ENCODE assay signal across 29 cellular contexts in genomic region chr7:158373761-158374545, GRCh38.
DNase-seq lines count a peak whose midpoint lies in the region; ATAC-seq and TF ChIP-seq lines count a peak whose summit lies in the region.
"Had no signal": no experiment of that assay in that cellular context is flagged by ENCODE, and none has a peak within 500 bp of the region (broad histone marks: within the 10 kb centered on the region; RNA-seq: fewer than 3 reads in every experiment).

No MANE protein-coding gene starts in this region.

- TF ChIP-seq CTCF in PC-3 (conservative IDR thresholded peaks at IDR 0.05; ENCODE audit: low read depth, low read length), result no peak
- no peak for TF ChIP-seq CTCF in dorsolateral prefrontal cortex (IDR thresholded peaks at IDR 0.05 in 54 of 56, conservative IDR thresholded peaks at IDR 0.05 in 2 of 56; ENCODE audit: low read depth in 1 of 56, partially characterized antibody in 56 of 56)
- no peak for TF ChIP-seq CTCF in prostate gland (IDR thresholded peaks at IDR 0.05)
- no peak for TF ChIP-seq CTCF in lower leg skin (IDR thresholded peaks at IDR 0.05)

- H3K9ac ChIP-seq in PC-3 (ENCODE audit: low read length), result peak overlapping the region; percentile 58
- H3K9ac ChIP-seq: BLaER1 treated with 17β-estradiol and CSF1 and Interleukin-3, amounts not matched to agents 10 nM and 100 nM; parathyroid adenoma had no signal

- peaks cover 0 to 2% (median 0%) of the 10 kb centered on the region in 3 donors for H3K4me1 Mint-ChIP-seq in IgD-negative memory B cell
- H3K4me1 Mint-ChIP-seq: nephron; stimulated activated memory B cell treated with anti-CD40 and anti-IgM and Interleukin-4, amounts not matched to agents 10 μg/mL and 1 μg/mL and 100 μg/mL, for 72 hours had no signal

- H3K36me3 Mint-ChIP-seq in IgD-negative memory B cell, result no peaks in the 10 kb centered on the region
- H3K36me3 Mint-ChIP-seq: activated naive CD8-positive, alpha-beta T cell; stimulated activated memory B cell treated with anti-CD40 and anti-IgM and Interleukin-4, amounts not matched to agents 10 μg/mL and 1 μg/mL and 100 μg/mL, for 72 hours had no signal

- TF ChIP-seq POLR2A in prostate gland (IDR thresholded peaks at IDR 0.05), result no peak
- TF ChIP-seq POLR2A in lower leg skin (IDR thresholded peaks at IDR 0.05), result no peak

- H3K4me1 ChIP-seq in PC-3 (ENCODE audit: insufficient read depth, low read length), result peaks cover 19% of the 10 kb centered on the region; the same call in 1 of the 2 replicates
- no peaks in the 10 kb centered on the region for H3K4me1 ChIP-seq in prostate gland (replicated peaks)
- H3K4me1 ChIP-seq: ascending aorta; BLaER1 treated with 17β-estradiol and CSF1 and Interleukin-3, amounts not matched to agents 10 nM and 100 nM; parathyroid adenoma; SJCRH30 had no signal

- H2AFZ ChIP-seq in PC-3 (ENCODE audit: low read length), result no peak overlapping the region
- H2AFZ ChIP-seq: parathyroid adenoma had no signal

- 40% methylated on average over 21 of the region's 21 CpGs for WGBS in prostate gland
- WGBS in lower leg skin, 2 donors, result 73 to 75% methylated on average over 21 of the region's 21 CpGs

- H3K9me3 Mint-ChIP-seq in IgD-negative memory B cell, result no peaks in the 10 kb centered on the region
- H3K9me3 Mint-ChIP-seq: activated T-helper 1 cell treated with anti-CD3 and anti-CD28 coated beads, Interleukin-12 subunit alpha, Interleukin-12 subunit beta, Interleukin-2, Interleukin-4 antibody, amounts not matched to agents 30 ng/mL and 10 ng/mL and 1 ng/mL, durations not matched to agents 14 hours and 24 hours and 36 hours had no signal

- BruUV-seq in PC-3 (replicated peaks; lab: Mats Ljungman, UMichigan), result no TSS peak

- H3K4me3 Mint-ChIP-seq in IgD-negative memory B cell, result peak overlapping the region in 1 of 4 donors; percentile 32
- H3K4me3 Mint-ChIP-seq: activated naive CD8-positive, alpha-beta T cell; activated T-helper 1 cell treated with anti-CD3 and anti-CD28 coated beads, Interleukin-12 subunit alpha, Interleukin-12 subunit beta, Interleukin-2, Interleukin-4 antibody, amounts not matched to agents 30 ng/mL and 10 ng/mL and 1 ng/mL, durations not matched to agents 14 hours and 24 hours and 36 hours; nephron; stimulated activated memory B cell treated with anti-CD40 and anti-IgM and Interleukin-4, amounts not matched to agents 10 μg/mL and 1 μg/mL and 100 μg/mL, for 72 hours had no signal

- no peaks in the 10 kb centered on the region for H3K79me2 ChIP-seq in PC-3 (ENCODE audit: low read length)
- H3K79me2 ChIP-seq: parathyroid adenoma had no signal

- H3K27me3 Mint-ChIP-seq in IgD-negative memory B cell, result no peaks in the 10 kb centered on the region
- H3K27me3 Mint-ChIP-seq: activated naive CD8-positive, alpha-beta T cell; stimulated activated memory B cell treated with anti-CD40 and anti-IgM and Interleukin-4, amounts not matched to agents 10 μg/mL and 1 μg/mL and 100 μg/mL, for 72 hours had no signal

- H3K27ac ChIP-seq in PC-3 (ENCODE audit: low read length) (peak overlapping the region; percentile 83), dorsolateral prefrontal cortex (peak overlapping the region in 38 of 59 donors; percentile 1 to 76 (median 45)), prostate gland (peak overlapping the region in 1 of 2 donors; percentile 19)
- H3K27ac ChIP-seq: ascending aorta; BLaER1 treated with 17β-estradiol and CSF1 and Interleukin-3, amounts not matched to agents 10 nM and 100 nM; parathyroid adenoma; SJCRH30 had no signal

- H3K36me3 ChIP-seq in PC-3 (ENCODE audit: low read depth, low read length) (no peaks in the 10 kb centered on the region), prostate gland (no peaks in the 10 kb centered on the region)
- H3K36me3 ChIP-seq: ascending aorta; BLaER1 treated with 17β-estradiol and CSF1 and Interleukin-3, amounts not matched to agents 10 nM and 100 nM; SJCRH30 had no signal

- CTCF ChIA-PET in PC-3 (lab: Charles Lee), result no interaction called here

- H3K27me3 ChIP-seq in PC-3 (ENCODE audit: low read length) (peaks cover 27% of the 10 kb centered on the region), dorsolateral prefrontal cortex (peaks cover 0 to 5% (median 0%) of the 10 kb centered on the region in 45 donors), prostate gland (replicated peaks; ENCODE audit: insufficient read depth) (no peaks in the 10 kb centered on the region)
- H3K27me3 ChIP-seq: ascending aorta; BLaER1 treated with 17β-estradiol and CSF1 and Interleukin-3, amounts not matched to agents 10 nM and 100 nM had no signal

- H3K4me3 ChIP-seq in PC-3 (ENCODE audit: low read length) (no peak overlapping the region), dorsolateral prefrontal cortex (no peak overlapping the region), prostate gland (no peak overlapping the region), lower leg skin (ENCODE audit: low read depth, poor library complexity, severe bottlenecking) (no peak overlapping the region)
- H3K4me3 ChIP-seq: ascending aorta; BLaER1 treated with 17β-estradiol and CSF1 and Interleukin-3, amounts not matched to agents 10 nM and 100 nM; SJCRH30 had no signal

- DNase-seq in PC-3 (no peak), dorsolateral prefrontal cortex (peak in 2 of 10 donors; percentile 24 to 28), prostate gland (ENCODE audit: low spot score) (peak; percentile 21), LoVo (ENCODE audit: low spot score) (no peak), lower leg skin (ENCODE audit: low spot score in 2 of 2) (no peak), NAMALWA (ENCODE audit: low spot score) (no peak)
- DNase-seq: activated CD4-positive, CD25-positive, alpha-beta regulatory T cell; COR-L47; dermis blood vessel endothelial cell; DMS53; glutamatergic neuron; HCEC 1CT; islet precursor cell; MM.1S; NCI-H1417 treated with DMSO at 0.1 percent for 48 hours; NCI-H510A; right cardiac atrium; SJCRH30; stimulated activated CD4-positive, alpha-beta T cell treated with anti-CD3 and anti-CD28 coated beads, Interleukin-12 subunit alpha, Interleukin-12 subunit beta, amount 100 ng/mL, for 4 hours; stimulated activated CD4-positive, alpha-beta T cell treated with anti-CD3 and anti-CD28 coated beads, Interleukin-4, amount 100 ng/mL, for 24 hours; T-helper 1 cell had no signal

- no peak overlapping the region for H3K4me2 ChIP-seq in PC-3 (ENCODE audit: low read length)
- H3K4me2 ChIP-seq: BLaER1 treated with 17β-estradiol and CSF1 and Interleukin-3, amounts not matched to agents 10 nM and 100 nM had no signal

- H3K9me3 ChIP-seq in PC-3 (ENCODE audit: low read length) (no peaks in the 10 kb centered on the region), prostate gland (no peaks in the 10 kb centered on the region)
- H3K9me3 ChIP-seq: ascending aorta, SJCRH30 had no signal

- intact Hi-C loops in PC-3 (cut with micrococcal nuclease), result no loop called here
- intact Hi-C loops in dorsolateral prefrontal cortex (cut with DNase I), result no loop called here
- intact Hi-C loops in prostate gland (cut with DNase I), result no loop called here
- intact Hi-C loops in lower leg skin (cut with DNase I; ENCODE audit: low total_unique reads), result no loop called here

- no peaks in the 10 kb centered on the region for H4K20me1 ChIP-seq in PC-3 (ENCODE audit: low read length)
- H4K20me1 ChIP-seq: BLaER1 treated with 17β-estradiol and CSF1 and Interleukin-3, amounts not matched to agents 10 nM and 100 nM had no signal

- ATAC-seq in PC-3, result no peak
- ATAC-seq: right cardiac atrium; stimulated activated memory B cell treated with anti-CD40 and anti-IgM and Interleukin-4, amounts not matched to agents 10 μg/mL and 1 μg/mL and 100 μg/mL, for 72 hours had no signal

- H3F3A ChIP-seq in PC-3 (ENCODE audit: low read length, unreplicated experiment), result no peaks in the 10 kb centered on the region

- POLR2A ChIA-PET in PC-3 (lab: Charles Lee; ENCODE audit: unreplicated experiment), result no interaction called here

- H3K27ac Mint-ChIP-seq in IgD-negative memory B cell, result peak overlapping the region in 2 of 3 donors; percentile 18 to 35
- H3K27ac Mint-ChIP-seq: activated naive CD8-positive, alpha-beta T cell; activated T-helper 1 cell treated with anti-CD3 and anti-CD28 coated beads, Interleukin-12 subunit alpha, Interleukin-12 subunit beta, Interleukin-2, Interleukin-4 antibody, amounts not matched to agents 30 ng/mL and 10 ng/mL and 1 ng/mL, durations not matched to agents 14 hours and 24 hours and 36 hours; nephron; stimulated activated memory B cell treated with anti-CD40 and anti-IgM and Interleukin-4, amounts not matched to agents 10 μg/mL and 1 μg/mL and 100 μg/mL, for 72 hours had no signal

- H3K9me2 ChIP-seq in PC-3 (replicated peaks; ENCODE audit: low read length), result no peaks in the 10 kb centered on the region
